8 cellular contexts compared by ENCODE assay signal in the genomic region with DNA sequence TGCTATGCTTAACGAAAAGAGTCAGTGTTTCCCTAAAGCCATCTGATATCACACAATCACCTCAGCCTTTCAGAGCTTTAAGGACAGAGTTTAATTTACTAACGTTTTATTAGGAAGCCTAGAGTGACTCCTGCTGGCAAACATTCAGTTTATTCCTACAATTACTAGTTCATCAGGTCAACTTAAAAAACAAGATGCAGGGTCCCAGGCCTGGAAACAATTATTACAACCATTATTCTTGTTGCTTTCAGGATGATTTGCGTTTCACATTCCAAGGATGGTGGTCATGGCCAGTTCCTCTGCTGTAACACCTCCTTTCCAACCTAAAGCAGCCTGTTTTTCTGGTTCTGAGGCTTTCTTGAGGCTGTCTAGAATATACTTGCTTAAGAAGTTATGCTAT. TPM values are rescaled to one million over a fixed set of nuclear protein-coding genes. Genes with fewer than 3 reads are reported as not detected.
DNase-seq lines count a peak whose midpoint lies in the region; ATAC-seq and TF ChIP-seq lines count a peak whose summit lies in the region.

No MANE protein-coding gene starts in this region.

- TF ChIP-seq CTCF in CD4-positive, alpha-beta T cell (IDR thresholded peaks at IDR 0.05), result peak; percentile 54
- peak; percentile 69 for TF ChIP-seq CTCF in HFFc6 (IDR thresholded peaks at IDR 0.05)
- peak; percentile 49 for TF ChIP-seq CTCF in fibroblast of villous mesenchyme (IDR thresholded peaks at IDR 0.05; ENCODE audit: insufficient read depth, low read depth, low read length)

- H3K9me3 ChIP-seq in CD4-positive, alpha-beta T cell (ENCODE audit: control insufficient read depth, low read length), result no peaks in the 10 kb centered on the region

- intact Hi-C loops in CD4-positive, alpha-beta T cell (cut with DNase I, micrococcal nuclease), result loop anchor here (1.0 to 10.0 kb wide), 7 partner anchors 49 to 753 kb away; partner anchors contain the start of genes EEF1AKMT2 (in 1 of the 2) and LHPP (in 1 of the 2)
- intact Hi-C loops in left ventricle myocardium superior (cut with micrococcal nuclease), result loop anchor here (2.0 to 10.0 kb wide), 2 partner anchors 101 to 215 kb away; no protein-coding TSS in a partner anchor

- POLR2A ChIA-PET in CD4-positive, alpha-beta T cell (lab: Charles Lee), result interaction anchor here (0.6 to 3.3 kb wide), 10 partner anchors 24 to 284 kb away, joined by 3 to 21 read pairs (median 4); partner anchors contain the start of genes EEF1AKMT2 and LHPP

- H3K27ac Mint-ChIP-seq in CD4-positive, alpha-beta T cell, result peak overlapping the region; percentile 89
- peak overlapping the region; percentile 93 for H3K27ac Mint-ChIP-seq in HFFc6

- no peaks in the 10 kb centered on the region for H3K9me3 Mint-ChIP-seq in CD4-positive, alpha-beta T cell
- no peaks in the 10 kb centered on the region for H3K9me3 Mint-ChIP-seq in HFFc6

- no peak overlapping the region for H3K4me3 ChIP-seq in fibroblast of villous mesenchyme (ENCODE audit: low read depth, low read length)
- no peak overlapping the region for H3K4me3 ChIP-seq in skin epidermis

- CTCF ChIA-PET in CD4-positive, alpha-beta T cell (lab: Charles Lee), result interaction anchor here (0.7 to 4.0 kb wide), 27 partner anchors 11 to 284 kb away, joined by 3 to 32 read pairs (median 5); partner anchors contain the start of gene LHPP

- H3K36me3 Mint-ChIP-seq in CD4-positive, alpha-beta T cell (ENCODE audit: low read depth), result peaks cover 11% of the 10 kb centered on the region
- no peaks in the 10 kb centered on the region for H3K36me3 Mint-ChIP-seq in HFFc6 (ENCODE audit: low read depth)

- peaks cover 48% of the 10 kb centered on the region for H3K4me1 Mint-ChIP-seq in CD4-positive, alpha-beta T cell (ENCODE audit: low read depth)
- H3K4me1 Mint-ChIP-seq in HFFc6 (ENCODE audit: low read depth), result peaks cover 43% of the 10 kb centered on the region

- no peak for ATAC-seq in CD4-positive, alpha-beta T cell (ENCODE audit: poor library complexity)
- ATAC-seq in GM21528 (IDR thresholded peaks at IDR 0.05; ENCODE audit: low FRiP score, unreplicated experiment) (no peak), left ventricle myocardium superior (no peak)

- no peaks in the 10 kb centered on the region for H3K27me3 ChIP-seq in CD4-positive, alpha-beta T cell (ENCODE audit: control insufficient read depth, insufficient read depth, low read length)

- H3K27ac ChIP-seq in CD4-positive, alpha-beta T cell (ENCODE audit: low read depth, low read length), result no peak overlapping the region
- peak overlapping the region in 13 of 21 experiments; percentile 20 to 90 (median 81) for H3K27ac ChIP-seq in skin epidermis

- no peaks in the 10 kb centered on the region for H3K27me3 Mint-ChIP-seq in CD4-positive, alpha-beta T cell
- peaks cover 4% of the 10 kb centered on the region; the same call in 1 of the 2 replicates for H3K27me3 Mint-ChIP-seq in HFFc6 (ENCODE audit: insufficient read depth)

- H3K4me3 Mint-ChIP-seq in CD4-positive, alpha-beta T cell, result peak overlapping the region; percentile 93
- no peak overlapping the region; the same call in 1 of the 2 replicates for H3K4me3 Mint-ChIP-seq in HFFc6

- no peak for DNase-seq in CD4-positive, alpha-beta T cell
- DNase-seq in HFFc6 (peak; percentile 42), SKM-1 treated with dmso at 0.1 percent for 144 hours (lab: John Stamatoyannopoulos, UW; ENCODE audit: unreplicated experiment) (peak; percentile 38), fibroblast of villous mesenchyme (ENCODE audit: low read depth) (peak; percentile 79), NCI-H1092 treated with DMSO at 0.1 percent for 48 hours (lab: John Stamatoyannopoulos, UW) (no peak), left ventricle myocardium superior (no peak)

RNA-seq across cellular contexts. Expression of gene FAM53B, which starts 1.5 kb away (rescaled TPM):
- 10 to 100 TPM; 32.9 to 33.6 TPM for total RNA-seq in CD4-positive, alpha-beta T cell
- 10 to 100 TPM in 5 of 6 experiments, 1 to 10 TPM in 1; 9.3 to 10.6 (median 10.4) TPM for total RNA-seq in HFFc6 (2021; fragmentation: NEBNext Ultra II Directional; extraction: Animal tissue kit (Norgen Biotek cat#: 25700))
- total RNA-seq in fibroblast of villous mesenchyme, result 13.4 and 13.9 TPM in 2 replicates
- total RNA-seq in left ventricle myocardium superior, result 45.3 TPM

RNA-seq across cellular contexts. Expression of gene EEF1AKMT2, which starts 46.0 kb away (rescaled TPM):
- total RNA-seq in CD4-positive, alpha-beta T cell, result 10 to 100 TPM; 14.4 to 16.7 TPM
- 10 to 100 TPM; 15.8 to 19.5 (median 17.7) TPM for total RNA-seq in HFFc6 (2021; fragmentation: NEBNext Ultra II Directional; extraction: Animal tissue kit (Norgen Biotek cat#: 25700))
- 19.9 and 20.0 TPM in 2 replicates for total RNA-seq in fibroblast of villous mesenchyme
- 13.7 TPM for total RNA-seq in left ventricle myocardium superior

RNA-seq across cellular contexts. Expression of gene ABRAXAS2, which starts 55.9 kb away (rescaled TPM):
- 1 to 10 TPM; 6.4 to 7.5 TPM for total RNA-seq in CD4-positive, alpha-beta T cell
- total RNA-seq in HFFc6 (2021; fragmentation: NEBNext Ultra II Directional; extraction: Animal tissue kit (Norgen Biotek cat#: 25700)), result 10 to 100 TPM; 17.3 to 20.6 (median 18.6) TPM
- total RNA-seq in fibroblast of villous mesenchyme (12.9 and 22.5 TPM in 2 replicates), left ventricle myocardium superior (13.8 TPM)

Comparison
In these comparisons a context has a peak if more than half of its experiments do, and no peak if none do; other contexts are left out.
1. DNase-seq: peak in HFFc6 (single experiment), SKM-1 treated with dmso at 0.1 percent for 144 hours (single experiment) and fibroblast of villous mesenchyme (single experiment); none in CD4-positive, alpha-beta T cell (0 of 10), NCI-H1092 treated with DMSO at 0.1 percent for 48 hours (single experiment) and left ventricle myocardium superior (single experiment).
2. Peak in every context shown above with its lines, with median percentiles within 50 percentile points of each other: CTCF ChIP-seq.